19 cellular contexts compared by ENCODE assay signal in genomic region chr19:15108845-15109767, GRCh38. TPM values are rescaled to one million over a fixed set of nuclear protein-coding genes. Genes with fewer than 3 reads are reported as not detected.
A peak's percentile ranks its signal among the peaks of the same experiment; 100 is the strongest.
DNase-seq lines count a peak whose midpoint lies in the region; ATAC-seq, FAIRE-seq and TF ChIP-seq lines count a peak whose summit lies in the region.
"Had no signal": no experiment of that assay in that cellular context is flagged by ENCODE, and none has a peak within 500 bp of the region (broad histone marks: within the 10 kb centered on the region; RNA-seq: fewer than 3 reads in every experiment).

No MANE protein-coding gene starts in this region.

- no peak for TF ChIP-seq RAD21 in HepG2 (CRISPR knock-in tag; IDR thresholded peaks at IDR 0.05)

- TF ChIP-seq POLR2A in HepG2 (IDR thresholded peaks at IDR 0.05; ENCODE audit: insufficient read depth in 1 of 2, low read depth in 2 of 2, low read length in 2 of 2) = no peak
- TF ChIP-seq POLR2A in right lobe of liver (IDR thresholded peaks at IDR 0.05) = no peak
- TF ChIP-seq POLR2A in endothelial cell of umbilical vein (IDR thresholded peaks at IDR 0.05; ENCODE audit: low read depth, low read length) = no peak

- POLR2A ChIA-PET in HepG2 (lab: Yijun Ruan, JAX) (interaction anchor here (2.4 kb wide), 1 partner anchor 16 kb away, joined by 13 read pairs; a partner anchor contains a TSS), endothelial cell of umbilical vein (lab: Charles Lee) (no interaction called here)

- TF ChIP-seq EP300 in HepG2 (IDR thresholded peaks at IDR 0.05; ENCODE audit: low read depth in 2 of 2, low read length in 2 of 2) (no peak), HepG2 (CRISPR knock-in tag; IDR thresholded peaks at IDR 0.05; ENCODE audit: borderline replicate concordance) (no peak)

- H3K27me3 ChIP-seq in HepG2 (ENCODE audit: control insufficient read depth in 1 of 2, insufficient read depth in 2 of 2, low read length in 2 of 2) = no peaks in the 10 kb centered on the region
- H3K27me3 ChIP-seq in right lobe of liver = no peaks in the 10 kb centered on the region
- no peaks in the 10 kb centered on the region for H3K27me3 ChIP-seq in endothelial cell of umbilical vein (ENCODE audit: control insufficient read depth in 2 of 2, insufficient read depth in 2 of 2, low read length in 2 of 2)
- H3K27me3 ChIP-seq in neuronal stem cell (ENCODE audit: control insufficient read depth in 3 of 3, insufficient read depth in 3 of 3, low read depth in 1 of 3, low read length in 3 of 3) = no peaks in the 10 kb centered on the region

- no peak overlapping the region for H2BK120ac ChIP-seq in neuronal stem cell (ENCODE audit: low read depth, low read length)

- H3K4ac ChIP-seq in neuronal stem cell (ENCODE audit: low read length) = no peak overlapping the region

- H3K79me2 ChIP-seq in HepG2 (ENCODE audit: insufficient read depth, low read length) (peaks cover 7% of the 10 kb centered on the region), endothelial cell of umbilical vein (ENCODE audit: control insufficient read depth, insufficient read depth, low read length) (peaks cover 19% of the 10 kb centered on the region)

- H2BK5ac ChIP-seq in neuronal stem cell (ENCODE audit: low read length) = peak overlapping the region; percentile 98

- no TSS peak for BruUV-seq in HepG2 (replicated peaks; lab: Mats Ljungman, UMichigan)
- BruUV-seq in endothelial cell of umbilical vein (replicated peaks; lab: Mats Ljungman, UMichigan) = TSS peak; percentile 6

- FAIRE-seq in HepG2 (lab: Jason Lieb, UNC) (no peak), endothelial cell of umbilical vein (lab: Jason Lieb, UNC) (no peak)
- FAIRE-seq: GM18507 had no signal

- H3K79me1 ChIP-seq in neuronal stem cell (ENCODE audit: low read depth, low read length) = peaks cover 12% of the 10 kb centered on the region

- H3K4me2 ChIP-seq in HepG2 (ENCODE audit: low read depth, low read length) (peak overlapping the region; percentile 81; the same call in 1 of the 2 replicates), endothelial cell of umbilical vein (ENCODE audit: insufficient read depth, low read length) (no peak overlapping the region), neuronal stem cell (ENCODE audit: insufficient read depth, low read length, poor library complexity, severe bottlenecking) (no peak overlapping the region)

- H3K9me3 ChIP-seq in HepG2 (ENCODE audit: low read length) (peaks cover 4% of the 10 kb centered on the region; the same call in 1 of the 2 replicates), right lobe of liver (no peaks in the 10 kb centered on the region), endothelial cell of umbilical vein (replicated peaks; ENCODE audit: control insufficient read depth, insufficient read depth, low read length) (no peaks in the 10 kb centered on the region), neuronal stem cell (replicated peaks in 1 of 2; ENCODE audit: control insufficient read depth in 2 of 2, insufficient read depth in 1 of 2, low read depth in 1 of 2, low read length in 2 of 2) (peaks cover 9 to 14% of the 10 kb centered on the region in 2 donors), T-helper 17 cell (ENCODE audit: control insufficient read depth, low read length, poor library complexity, severe bottlenecking) (no peaks in the 10 kb centered on the region)
- H3K9me3 ChIP-seq: prostate gland had no signal

- H3K9ac ChIP-seq in HepG2 (ENCODE audit: insufficient read depth, low read depth, low read length) (no peak overlapping the region), endothelial cell of umbilical vein (replicated peaks; ENCODE audit: extremely low read depth, insufficient read depth, low read length) (no peak overlapping the region), neuronal stem cell (ENCODE audit: low read depth, low read length, poor library complexity) (no peak overlapping the region)

- peaks cover 11 to 29% of the 10 kb centered on the region in 2 experiments for H3K36me3 ChIP-seq in HepG2 (replicated peaks in 1 of 2; ENCODE audit: control insufficient read depth in 1 of 2, insufficient read depth in 2 of 2, low read length in 2 of 2)
- H3K36me3 ChIP-seq in right lobe of liver = peaks cover 0 to 2% (median 0%) of the 10 kb centered on the region in 4 donors
- H3K36me3 ChIP-seq in endothelial cell of umbilical vein (ENCODE audit: control insufficient read depth in 2 of 2, extremely low read depth in 1 of 2, insufficient read depth in 2 of 2, low read length in 2 of 2) = peaks cover 28 to 35% of the 10 kb centered on the region in 2 experiments
- H3K36me3 ChIP-seq in neuronal stem cell (replicated peaks in 1 of 2; ENCODE audit: control insufficient read depth in 2 of 2, insufficient read depth in 2 of 2, low read length in 2 of 2) = peaks cover 34 to 51% of the 10 kb centered on the region in 2 donors
- H3K36me3 ChIP-seq: prostate gland had no signal

- H3K23ac ChIP-seq in neuronal stem cell (ENCODE audit: low read depth, low read length, poor library complexity) = peak overlapping the region; percentile 40

- no peaks in the 10 kb centered on the region for H3K9me1 ChIP-seq in endothelial cell of umbilical vein (replicated peaks; ENCODE audit: control insufficient read depth, extremely low read depth, insufficient read depth, low read length)

- in situ Hi-C loops in HepG2 (cut with HindIII; ENCODE audit: extremely low pct_ligation_motif_present, low pct_unique_long_range_greater_than_20kb) = no loop called here

- H3K36me3 Mint-ChIP-seq in T-helper 17 cell (ENCODE audit: low read depth) = peaks cover 2% of the 10 kb centered on the region

- TF ChIP-seq CTCF in HepG2 (CRISPR knock-in tag; IDR thresholded peaks at IDR 0.05) = no peak
- no peak for TF ChIP-seq CTCF in right lobe of liver (IDR thresholded peaks at IDR 0.05)
- TF ChIP-seq CTCF in endothelial cell of umbilical vein (IDR thresholded peaks at IDR 0.05; ENCODE audit: extremely low read depth in 1 of 2, insufficient read depth in 1 of 2, low read depth in 1 of 2, low read length in 2 of 2) = no peak

- CTCF ChIA-PET in HepG2 (lab: Yijun Ruan, JAX; ENCODE audit: low intra/inter-chr PET ratio, low total read pairs) (no interaction called here), endothelial cell of umbilical vein (lab: Charles Lee) (interaction anchor here (0.7 to 1.3 kb wide), 3 partner anchors 9 to 17 kb away, joined by 3 to 7 read pairs (median 5); a partner anchor contains a TSS)

- H4K8ac ChIP-seq in neuronal stem cell (ENCODE audit: low read depth, low read length) = no peak overlapping the region

- H3K4me1 ChIP-seq in HepG2 (ENCODE audit: insufficient read depth, low read length) (peaks cover 18% of the 10 kb centered on the region), right lobe of liver (no peaks in the 10 kb centered on the region), endothelial cell of umbilical vein (ENCODE audit: control insufficient read depth, extremely low read depth, insufficient read depth, low read length) (peaks cover 8% of the 10 kb centered on the region), neuronal stem cell (ENCODE audit: control insufficient read depth in 2 of 2, insufficient read depth in 1 of 2, low read depth in 1 of 2, low read length in 2 of 2) (peaks cover 4 to 9% of the 10 kb centered on the region in 2 donors)
- H3K4me1 ChIP-seq: prostate gland had no signal

- H3K27ac Mint-ChIP-seq in T-helper 17 cell = no peak overlapping the region
- H3K27ac Mint-ChIP-seq in stimulated activated naive CD8-positive, alpha-beta T cell treated with anti-CD3 and anti-CD28 coated beads, Interleukin-15, amount 100 ng/mL, for 72 hours = peak overlapping the region in 1 of 2 donors; percentile 19
- H3K27ac Mint-ChIP-seq: activated naive CD4-positive, alpha-beta T cell treated with anti-CD3 and anti-CD28 coated beads, Interleukin-2, amount 10 ng/mL, durations not matched to agents 7 days and 5 days had no signal

- H3K27ac ChIP-seq in HepG2 (ENCODE audit: extremely low read length, insufficient read depth, low read length) (no peak overlapping the region), right lobe of liver (peak overlapping the region in 1 of 3 donors; percentile 66), endothelial cell of umbilical vein (ENCODE audit: insufficient read depth, low read depth, low read length) (no peak overlapping the region), neuronal stem cell (replicated peaks; ENCODE audit: low read length) (no peak overlapping the region)
- H3K27ac ChIP-seq: PC-9 had no signal

- H3K4me3 ChIP-seq in HepG2 (replicated peaks in 1 of 3; ENCODE audit: insufficient read depth in 1 of 3, low read depth in 2 of 3, low read length in 3 of 3) (no peak overlapping the region), right lobe of liver (no peak overlapping the region), endothelial cell of umbilical vein (replicated peaks in 1 of 3; ENCODE audit: insufficient read depth in 1 of 3, low read depth in 1 of 3, low read length in 3 of 3) (no peak overlapping the region), neuronal stem cell (ENCODE audit: low read length in 2 of 2) (peak overlapping the region; percentile 84 to 88)

- dilution Hi-C loops in endothelial cell of umbilical vein (cut with MboI; ENCODE audit: extremely low pct_ligation_motif_present, low sequenced_read_pairs) = no loop called here

- H2BK12ac ChIP-seq in neuronal stem cell (ENCODE audit: low read length) = no peak overlapping the region

- DNase-seq in HepG2 (ENCODE audit: low spot score) = no peak
- DNase-seq in right lobe of liver = no peak
- DNase-seq in endothelial cell of umbilical vein (ENCODE audit: low read depth, low spot score) = no peak
- DNase-seq in neuronal stem cell (ENCODE audit: low spot score) = no peak
- no peak for DNase-seq in T-helper 17 cell
- DNase-seq in stimulated activated naive CD8-positive, alpha-beta T cell treated with anti-CD3 and anti-CD28 coated beads, Interleukin-15, amount 100 ng/mL, for 72 hours = no peak
- DNase-seq in mesenteric fat pad (ENCODE audit: low spot score) = no peak
- DNase-seq: activated naive CD4-positive, alpha-beta T cell treated with anti-CD3 and anti-CD28 coated beads, Interleukin-2, amount 10 ng/mL, durations not matched to agents 7 days and 5 days; cortex of kidney; NCI-H2107; PC-9; T1000 had no signal

- H3K9me3 Mint-ChIP-seq in stimulated activated naive CD8-positive, alpha-beta T cell treated with anti-CD3 and anti-CD28 coated beads, Interleukin-15, amount 100 ng/mL, for 72 hours = peaks cover 10 to 19% of the 10 kb centered on the region in 2 donors

- peaks cover 25% of the 10 kb centered on the region for H3K27me3 Mint-ChIP-seq in T-helper 17 cell
- no peaks in the 10 kb centered on the region for H3K27me3 Mint-ChIP-seq in stimulated activated naive CD8-positive, alpha-beta T cell treated with anti-CD3 and anti-CD28 coated beads, Interleukin-15, amount 100 ng/mL, for 72 hours

- ATAC-seq in HepG2 (no peak), right lobe of liver (no peak), T-helper 17 cell (no peak), HG02852 (IDR thresholded peaks at IDR 0.05; ENCODE audit: unreplicated experiment) (no peak)
- ATAC-seq in stimulated activated naive CD8-positive, alpha-beta T cell treated with anti-CD3 and anti-CD28 coated beads, Interleukin-15, amount 100 ng/mL, for 72 hours = no peak

- H2AK5ac ChIP-seq in neuronal stem cell (ENCODE audit: low read depth, low read length) = peak overlapping the region; percentile 54

- no peak overlapping the region for H4K91ac ChIP-seq in neuronal stem cell (ENCODE audit: low read depth, low read length, poor library complexity)

- no peak overlapping the region for H3K4me3 Mint-ChIP-seq in T-helper 17 cell
- no peak overlapping the region for H3K4me3 Mint-ChIP-seq in stimulated activated naive CD8-positive, alpha-beta T cell treated with anti-CD3 and anti-CD28 coated beads, Interleukin-15, amount 100 ng/mL, for 72 hours
- H3K4me3 Mint-ChIP-seq: activated naive CD4-positive, alpha-beta T cell treated with anti-CD3 and anti-CD28 coated beads, Interleukin-2, amount 10 ng/mL, durations not matched to agents 7 days and 5 days had no signal

- WGBS in HepG2 (ENCODE audit: low lambda C conversion rate) = 100% methylated on average over 8 of the region's 21 CpGs
- WGBS in right lobe of liver (ENCODE audit: insufficient coverage, low coverage, low lambda C conversion rate, missing lambda C conversion rate) = 100% methylated on average over 2 of the region's 21 CpGs
- WGBS in neuronal stem cell (ENCODE audit: extremely low coverage in 2 of 2, insufficient read length in 2 of 2, insufficient replicate concordance in 1 of 2), 2 donors = no CpG with 5 or more reads among the region's 21 CpGs

- H3K4me1 Mint-ChIP-seq in T-helper 17 cell = peaks cover 8% of the 10 kb centered on the region
- peaks cover 20% of the 10 kb centered on the region for H3K4me1 Mint-ChIP-seq in stimulated activated naive CD8-positive, alpha-beta T cell treated with anti-CD3 and anti-CD28 coated beads, Interleukin-15, amount 100 ng/mL, for 72 hours

- intact Hi-C loops in HepG2 (cut with micrococcal nuclease; ENCODE audit: unreplicated experiment) (no loop called here), right lobe of liver (cut with DNase I) (no loop called here), endothelial cell of umbilical vein (cut with micrococcal nuclease) (loop anchor here (5.0 to 10.0 kb wide), 5 partner anchors 146 to 1076 kb away; partner anchors contain the start of genes AKAP8, AKAP8L, FAM32A and TECR)

- no peak overlapping the region for H3K18ac ChIP-seq in neuronal stem cell (ENCODE audit: low read length)

- no peaks in the 10 kb centered on the region for H4K20me1 ChIP-seq in HepG2 (ENCODE audit: insufficient read depth, low read length)
- H4K20me1 ChIP-seq in endothelial cell of umbilical vein (replicated peaks; ENCODE audit: control insufficient read depth, extremely low read depth, insufficient read depth, low read length) = no peaks in the 10 kb centered on the region

- H3K14ac ChIP-seq in neuronal stem cell (ENCODE audit: low read length) = peak overlapping the region; percentile 41

- H2AFZ ChIP-seq in HepG2 (ENCODE audit: low read length) (no peak overlapping the region), endothelial cell of umbilical vein (ENCODE audit: low read depth, low read length) (no peak overlapping the region), neuronal stem cell (ENCODE audit: low read length) (no peak overlapping the region)
- H2AFZ ChIP-seq: PC-9 had no signal

- H2BK15ac ChIP-seq in neuronal stem cell (ENCODE audit: low read length) = no peak overlapping the region

RNA-seq across cellular contexts. Expression of gene SYDE1, which starts 1.9 kb away (rescaled TPM):
- total RNA-seq in HepG2 (2016; rRNA removed; fragmentation: Illumina TruSeq; extraction: Trizol) (3.8 and 4.3 TPM in 2 replicates), right lobe of liver (1 to 10 TPM; 2.7 to 7.4 (median 4.6) TPM), endothelial cell of umbilical vein (35.3 and 38.2 TPM in 2 replicates), T-helper 17 cell (under 1 TPM in 1 of 2 donors, not detected in 1; 0.12 TPM), mesenteric fat pad (38.6 TPM)
- total RNA-seq in HepG2 (2016; cell fraction: cytosol; rRNA removed; fragmentation: Illumina TruSeq; extraction: Trizol; ENCODE audit: low read depth) = 1.7 and 2.6 TPM in 2 replicates
- total RNA-seq in HepG2 (2016; cell fraction: insoluble cytoplasmic fraction; rRNA removed; fragmentation: Illumina TruSeq; extraction: Trizol) = 2.9 and 3.9 TPM in 2 replicates
- 4.0 and 4.4 TPM in 2 replicates for total RNA-seq in HepG2 (2016; cell fraction: membrane; rRNA removed; fragmentation: Illumina TruSeq; extraction: Trizol)
- 3.8 and 5.2 TPM in 2 replicates for total RNA-seq in HepG2 (2016; cell fraction: nucleus; rRNA removed; fragmentation: Illumina TruSeq; extraction: Trizol)
- polyA plus RNA-seq in HepG2 (2011; rRNA removed) (13.6 and 15.4 TPM in 2 replicates), endothelial cell of umbilical vein (33.1 and 40.1 TPM in 2 replicates)
- 10.6 and 19.0 TPM in 2 replicates for polyA plus RNA-seq in HepG2 (2011; cell fraction: cytosol; rRNA removed)
- polyA plus RNA-seq in HepG2 (2011; cell fraction: nucleus; rRNA removed) = 31.3 and 42.4 TPM in 2 replicates
- 5.5 and 6.3 TPM in 2 replicates for polyA plus RNA-seq in HepG2 (2012)
- polyA plus RNA-seq in HepG2 (2016; cell fraction: cytosol; fragmentation: Illumina TruSeq; extraction: Trizol; ENCODE audit: low read depth) = 1.5 TPM in 2 replicates
- 4.9 and 5.6 TPM in 2 replicates for polyA plus RNA-seq in HepG2 (2016; cell fraction: insoluble cytoplasmic fraction; fragmentation: Illumina TruSeq; extraction: Trizol; ENCODE audit: low read depth)
- polyA plus RNA-seq in HepG2 (2016; cell fraction: membrane; fragmentation: Illumina TruSeq; extraction: Trizol; ENCODE audit: low read depth) = 3.5 and 4.0 TPM in 2 replicates
- polyA plus RNA-seq in HepG2 (2016; cell fraction: nucleus; fragmentation: Illumina TruSeq; extraction: Trizol; ENCODE audit: insufficient read depth, low read depth) = 6.7 and 7.0 TPM in 2 replicates
- polyA minus RNA-seq in HepG2 (2011; rRNA and poly(A)+ RNA removed; ENCODE audit: low replicate concordance) = 37.7 and 42.8 TPM in 2 replicates
- polyA minus RNA-seq in HepG2 (2011; cell fraction: cytosol; rRNA and poly(A)+ RNA removed) = 10.4 and 16.1 TPM in 2 replicates
- polyA minus RNA-seq in HepG2 (2011; cell fraction: nucleus; rRNA and poly(A)+ RNA removed) = 4.8 and 9.0 TPM in 2 replicates
- 16.2 and 20.1 TPM in 2 replicates for polyA plus RNA-seq in endothelial cell of umbilical vein (2011; cell fraction: cytosol; rRNA removed)
- 36.6 and 47.6 TPM in 2 replicates for polyA plus RNA-seq in endothelial cell of umbilical vein (2011; cell fraction: nucleus; rRNA removed)
- 14.9 and 17.7 TPM in 2 replicates for polyA plus RNA-seq in endothelial cell of umbilical vein (2012)
- 14.3 and 18.3 TPM in 2 replicates for polyA minus RNA-seq in endothelial cell of umbilical vein
- polyA minus RNA-seq in endothelial cell of umbilical vein (2011; cell fraction: cytosol; rRNA and poly(A)+ RNA removed) = 33.7 TPM
- 9.8 and 16.8 TPM in 2 replicates for polyA minus RNA-seq in endothelial cell of umbilical vein (2011; cell fraction: nucleus; rRNA and poly(A)+ RNA removed)
- 12.9 TPM for polyA plus RNA-seq in neuronal stem cell (2013, experiment 1 of 2)
- 13.2 TPM for polyA plus RNA-seq in neuronal stem cell (2013, experiment 2 of 2)

RNA-seq across cellular contexts. Expression of gene OR1I1, which starts 27.1 kb away (rescaled TPM):
- total RNA-seq in HepG2 (2016; rRNA removed; fragmentation: Illumina TruSeq; extraction: Trizol) (not detected in 2 replicates), right lobe of liver (not detected), endothelial cell of umbilical vein (not detected in 2 replicates), T-helper 17 cell (not detected), mesenteric fat pad (not detected)
- not detected in 2 replicates for total RNA-seq in HepG2 (2016; cell fraction: cytosol; rRNA removed; fragmentation: Illumina TruSeq; extraction: Trizol; ENCODE audit: low read depth)
- total RNA-seq in HepG2 (2016; cell fraction: insoluble cytoplasmic fraction; rRNA removed; fragmentation: Illumina TruSeq; extraction: Trizol) = not detected in 2 replicates
- total RNA-seq in HepG2 (2016; cell fraction: membrane; rRNA removed; fragmentation: Illumina TruSeq; extraction: Trizol) = not detected in 2 replicates
- not detected in 2 replicates for total RNA-seq in HepG2 (2016; cell fraction: nucleus; rRNA removed; fragmentation: Illumina TruSeq; extraction: Trizol)
- polyA plus RNA-seq in HepG2 (2011; rRNA removed) (not detected in 2 replicates), endothelial cell of umbilical vein (not detected in 2 replicates)
- not detected in 2 replicates for polyA plus RNA-seq in HepG2 (2011; cell fraction: cytosol; rRNA removed)
- not detected in 2 replicates for polyA plus RNA-seq in HepG2 (2011; cell fraction: nucleus; rRNA removed)
- not detected in 2 replicates for polyA plus RNA-seq in HepG2 (2012)
- not detected in 2 replicates for polyA plus RNA-seq in HepG2 (2016; cell fraction: cytosol; fragmentation: Illumina TruSeq; extraction: Trizol; ENCODE audit: low read depth)
- polyA plus RNA-seq in HepG2 (2016; cell fraction: insoluble cytoplasmic fraction; fragmentation: Illumina TruSeq; extraction: Trizol; ENCODE audit: low read depth) = not detected in 2 replicates
- not detected in 2 replicates for polyA plus RNA-seq in HepG2 (2016; cell fraction: membrane; fragmentation: Illumina TruSeq; extraction: Trizol; ENCODE audit: low read depth)
- not detected in 2 replicates for polyA plus RNA-seq in HepG2 (2016; cell fraction: nucleus; fragmentation: Illumina TruSeq; extraction: Trizol; ENCODE audit: insufficient read depth, low read depth)
- polyA minus RNA-seq in HepG2 (2011; rRNA and poly(A)+ RNA removed; ENCODE audit: low replicate concordance) = not detected in 2 replicates
- polyA minus RNA-seq in HepG2 (2011; cell fraction: cytosol; rRNA and poly(A)+ RNA removed) = not detected in 2 replicates
- not detected in 2 replicates for polyA minus RNA-seq in HepG2 (2011; cell fraction: nucleus; rRNA and poly(A)+ RNA removed)
- polyA plus RNA-seq in endothelial cell of umbilical vein (2011; cell fraction: cytosol; rRNA removed) = not detected in 2 replicates
- polyA plus RNA-seq in endothelial cell of umbilical vein (2011; cell fraction: nucleus; rRNA removed) = not detected in 2 replicates
- polyA plus RNA-seq in endothelial cell of umbilical vein (2012) = not detected in 2 replicates
- not detected in 2 replicates for polyA minus RNA-seq in endothelial cell of umbilical vein
- not detected for polyA minus RNA-seq in endothelial cell of umbilical vein (2011; cell fraction: cytosol; rRNA and poly(A)+ RNA removed)
- polyA minus RNA-seq in endothelial cell of umbilical vein (2011; cell fraction: nucleus; rRNA and poly(A)+ RNA removed) = not detected in 2 replicates
- polyA plus RNA-seq in neuronal stem cell (2013, experiment 1 of 2) = not detected
- polyA plus RNA-seq in neuronal stem cell (2013, experiment 2 of 2) = not detected
- total RNA-seq: glomerular endothelial cell, LHCN-M2, liver, PC-9, prostate gland, urinary bladder had no signal
- polyA plus RNA-seq: liver, urinary bladder had no signal

RNA-seq across cellular contexts. Expression of gene CASP14, which starts 59.8 kb away (rescaled TPM):
- not detected in 2 replicates for total RNA-seq in HepG2 (2016; rRNA removed; fragmentation: Illumina TruSeq; extraction: Trizol)
- not detected in 2 replicates for total RNA-seq in HepG2 (2016; cell fraction: cytosol; rRNA removed; fragmentation: Illumina TruSeq; extraction: Trizol; ENCODE audit: low read depth)
- total RNA-seq in HepG2 (2016; cell fraction: insoluble cytoplasmic fraction; rRNA removed; fragmentation: Illumina TruSeq; extraction: Trizol) = not detected in 2 replicates
- total RNA-seq in HepG2 (2016; cell fraction: membrane; rRNA removed; fragmentation: Illumina TruSeq; extraction: Trizol) = not detected in 2 replicates
- not detected in 2 replicates for total RNA-seq in HepG2 (2016; cell fraction: nucleus; rRNA removed; fragmentation: Illumina TruSeq; extraction: Trizol)
- polyA plus RNA-seq in HepG2 (2011; rRNA removed) = not detected in 2 replicates
- not detected in 2 replicates for polyA plus RNA-seq in HepG2 (2011; cell fraction: cytosol; rRNA removed)
- polyA plus RNA-seq in HepG2 (2011; cell fraction: nucleus; rRNA removed) = not detected in 2 replicates
- polyA plus RNA-seq in HepG2 (2012) = not detected in 2 replicates
- not detected in 2 replicates for polyA plus RNA-seq in HepG2 (2016; cell fraction: cytosol; fragmentation: Illumina TruSeq; extraction: Trizol; ENCODE audit: low read depth)
- polyA plus RNA-seq in HepG2 (2016; cell fraction: insoluble cytoplasmic fraction; fragmentation: Illumina TruSeq; extraction: Trizol; ENCODE audit: low read depth) = not detected in 2 replicates
- polyA plus RNA-seq in HepG2 (2016; cell fraction: membrane; fragmentation: Illumina TruSeq; extraction: Trizol; ENCODE audit: low read depth) = not detected in 2 replicates
- not detected in 2 replicates for polyA plus RNA-seq in HepG2 (2016; cell fraction: nucleus; fragmentation: Illumina TruSeq; extraction: Trizol; ENCODE audit: insufficient read depth, low read depth)
- not detected in 2 replicates for polyA minus RNA-seq in HepG2 (2011; rRNA and poly(A)+ RNA removed; ENCODE audit: low replicate concordance)
- not detected in 2 replicates for polyA minus RNA-seq in HepG2 (2011; cell fraction: cytosol; rRNA and poly(A)+ RNA removed)
- polyA minus RNA-seq in HepG2 (2011; cell fraction: nucleus; rRNA and poly(A)+ RNA removed) = not detected in 2 replicates
- not detected for total RNA-seq in right lobe of liver
- total RNA-seq in endothelial cell of umbilical vein = not detected in 2 replicates
- not detected in 2 replicates for polyA plus RNA-seq in endothelial cell of umbilical vein
- polyA plus RNA-seq in endothelial cell of umbilical vein (2011; cell fraction: cytosol; rRNA removed) = not detected in 2 replicates
- polyA plus RNA-seq in endothelial cell of umbilical vein (2011; cell fraction: nucleus; rRNA removed) = not detected in 2 replicates
- not detected in 2 replicates for polyA plus RNA-seq in endothelial cell of umbilical vein (2012)
- not detected in 2 replicates for polyA minus RNA-seq in endothelial cell of umbilical vein
- polyA minus RNA-seq in endothelial cell of umbilical vein (2011; cell fraction: cytosol; rRNA and poly(A)+ RNA removed) = not detected
- not detected in 2 replicates for polyA minus RNA-seq in endothelial cell of umbilical vein (2011; cell fraction: nucleus; rRNA and poly(A)+ RNA removed)
- polyA plus RNA-seq in neuronal stem cell (2013, experiment 1 of 2) = not detected
- not detected for polyA plus RNA-seq in neuronal stem cell (2013, experiment 2 of 2)
- not detected for total RNA-seq in T-helper 17 cell
- total RNA-seq in mesenteric fat pad = not detected
- total RNA-seq: glomerular endothelial cell, LHCN-M2, liver, urinary bladder had no signal
- polyA plus RNA-seq: liver, urinary bladder had no signal

Comparison
In these comparisons a context has a peak if more than half of its experiments do, and no peak if none do; other contexts are left out.
1. H3K4me3 ChIP-seq: peak in neuronal stem cell (2 of 2); none in HepG2 (0 of 3), right lobe of liver (0 of 3) and endothelial cell of umbilical vein (0 of 3).